12 cellular contexts compared by ENCODE assay signal in the genomic region with DNA sequence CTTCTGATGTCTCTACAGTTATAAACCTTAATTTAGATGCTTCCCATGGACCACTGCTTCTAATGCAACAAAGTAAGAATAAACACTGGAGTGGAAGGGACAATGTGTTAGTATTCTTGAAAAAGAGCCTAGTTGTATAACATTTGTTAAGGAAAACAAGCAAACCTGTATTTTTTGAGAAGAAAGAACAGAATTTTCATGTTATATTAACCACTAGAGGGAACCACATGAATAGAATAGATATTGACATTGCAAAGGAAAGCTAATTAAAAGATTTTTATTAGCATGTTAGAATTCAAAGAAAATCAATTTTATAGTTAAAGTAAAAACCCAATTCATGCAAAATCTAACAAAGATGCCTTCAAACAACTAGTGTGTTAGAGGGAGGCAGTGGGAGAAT.
DNase-seq lines count a peak whose midpoint lies in the region; ATAC-seq and TF ChIP-seq lines count a peak whose summit lies in the region.
"Had no signal": no experiment of that assay in that cellular context is flagged by ENCODE, and none has a peak within 500 bp of the region (broad histone marks: within the 10 kb centered on the region; RNA-seq: fewer than 3 reads in every experiment).

No MANE protein-coding gene starts in this region.

- peaks cover 4% of the 10 kb centered on the region for H3F3A ChIP-seq in neural cell (ENCODE audit: insufficient read depth, low read length, poor library complexity, severe bottlenecking)

- H3K9ac ChIP-seq in neural cell (ENCODE audit: low read length): no peak overlapping the region

- H2AFZ ChIP-seq in neural cell (ENCODE audit: low read depth, low read length): no peak overlapping the region

- peaks cover 17 to 31% (median 30%) of the 10 kb centered on the region in 5 experiments for H3K9me3 Mint-ChIP-seq in brain
- peaks cover 8 to 28% (median 11%) of the 10 kb centered on the region in 5 donors for H3K9me3 Mint-ChIP-seq in CD8-positive, alpha-beta memory T cell
- H3K9me3 Mint-ChIP-seq in activated CD8-positive, alpha-beta T cell treated with anti-CD3 and anti-CD28 coated beads for 36 hours: peaks cover 18% of the 10 kb centered on the region

- H4K20me1 ChIP-seq in neural cell (ENCODE audit: insufficient read depth): no peaks in the 10 kb centered on the region

- TF ChIP-seq CTCF in brain (conservative IDR thresholded peaks at IDR 0.05) (peak; percentile 48 to 57), neural cell (IDR thresholded peaks at IDR 0.05; ENCODE audit: poor library complexity, severe bottlenecking) (peak; percentile 59), tibial artery (IDR thresholded peaks at IDR 0.05) (no peak)
- no peak for TF ChIP-seq CTCF in activated CD8-positive, alpha-beta T cell treated with anti-CD3 and anti-CD28 coated beads for 36 hours (IDR thresholded peaks at IDR 0.05)

- no peak overlapping the region for H3K4me2 ChIP-seq in neural cell (ENCODE audit: low read length)

- H3K4me1 ChIP-seq in SJCRH30 (no peaks in the 10 kb centered on the region), tibial artery (no peaks in the 10 kb centered on the region)
- no peaks in the 10 kb centered on the region for H3K4me1 ChIP-seq in CD8-positive, alpha-beta memory T cell (ENCODE audit: insufficient read depth, low read length)

- no peak for TF ChIP-seq EP300 in neural cell (conservative IDR thresholded peaks at IDR 0.05; ENCODE audit: poor library complexity, severe bottlenecking)

- H3K36me3 Mint-ChIP-seq in brain: peaks cover 21% of the 10 kb centered on the region
- H3K36me3 Mint-ChIP-seq in CD8-positive, alpha-beta memory T cell: peaks cover 0 to 5% (median 0%) of the 10 kb centered on the region in 3 donors
- no peaks in the 10 kb centered on the region for H3K36me3 Mint-ChIP-seq in activated CD8-positive, alpha-beta T cell treated with anti-CD3 and anti-CD28 coated beads for 36 hours (ENCODE audit: low read depth)

- CTCF ChIA-PET in CD8-positive, alpha-beta memory T cell (lab: Charles Lee): no interaction called here
- CTCF ChIA-PET in activated CD8-positive, alpha-beta T cell treated with anti-CD3 and anti-CD28 coated beads for 36 hours (lab: Charles Lee): interaction anchor here (0.9 kb wide), 1 partner anchor 309 kb away, joined by 3 read pairs; no protein-coding TSS in a partner anchor

- H3K9me2 ChIP-seq in neural cell (ENCODE audit: insufficient read depth, low read length): no peaks in the 10 kb centered on the region

- DNase-seq in ELR (ENCODE audit: low read depth): peak; percentile 40
- peak; percentile 5 for DNase-seq in LHCN-M2 (ENCODE audit: low read depth)
- DNase-seq in SJCRH30: no peak
- no peak for DNase-seq in CD8-positive, alpha-beta memory T cell
- DNase-seq in tibial artery: no peak
- DNase-seq in activated CD8-positive, alpha-beta T cell treated with anti-CD3 and anti-CD28 coated beads for 36 hours: no peak
- DNase-seq: activated CD4-positive, alpha-beta T cell treated with anti-CD3 and anti-CD28 coated beads for 48 hours; GF-D8; natural killer cell had no signal

- H3K4me3 Mint-ChIP-seq in brain: no peak overlapping the region
- no peak overlapping the region for H3K4me3 Mint-ChIP-seq in CD8-positive, alpha-beta memory T cell
- no peak overlapping the region for H3K4me3 Mint-ChIP-seq in activated CD8-positive, alpha-beta T cell treated with anti-CD3 and anti-CD28 coated beads for 36 hours
- H3K4me3 Mint-ChIP-seq: natural killer cell had no signal

- H3K36me3 ChIP-seq in neural cell (ENCODE audit: insufficient read depth, low read length) (no peaks in the 10 kb centered on the region), SJCRH30 (no peaks in the 10 kb centered on the region), tibial artery (no peaks in the 10 kb centered on the region)
- H3K36me3 ChIP-seq in CD8-positive, alpha-beta memory T cell (ENCODE audit: insufficient read depth, low read length): no peaks in the 10 kb centered on the region

- peaks cover 8% of the 10 kb centered on the region for H3K4me1 Mint-ChIP-seq in brain
- no peaks in the 10 kb centered on the region for H3K4me1 Mint-ChIP-seq in CD8-positive, alpha-beta memory T cell
- no peaks in the 10 kb centered on the region for H3K4me1 Mint-ChIP-seq in activated CD8-positive, alpha-beta T cell treated with anti-CD3 and anti-CD28 coated beads for 36 hours (ENCODE audit: low read depth)
- H3K4me1 Mint-ChIP-seq: natural killer cell had no signal

- H3K4me3 ChIP-seq in neural cell (ENCODE audit: low read length): no peak overlapping the region
- H3K4me3 ChIP-seq in SJCRH30: no peak overlapping the region
- no peak overlapping the region for H3K4me3 ChIP-seq in CD8-positive, alpha-beta memory T cell (ENCODE audit: low read length)
- no peak overlapping the region for H3K4me3 ChIP-seq in tibial artery

- POLR2A ChIA-PET in CD8-positive, alpha-beta memory T cell (lab: Charles Lee): no interaction called here
- POLR2A ChIA-PET in activated CD8-positive, alpha-beta T cell treated with anti-CD3 and anti-CD28 coated beads for 36 hours (lab: Charles Lee): no interaction called here

- H3K9me3 ChIP-seq in neural cell (ENCODE audit: low read length) (no peaks in the 10 kb centered on the region), SJCRH30 (replicated peaks) (no peaks in the 10 kb centered on the region), tibial artery (no peaks in the 10 kb centered on the region)
- no peaks in the 10 kb centered on the region for H3K9me3 ChIP-seq in CD8-positive, alpha-beta memory T cell (ENCODE audit: low read length)

- H3K79me2 ChIP-seq in neural cell (replicated peaks; ENCODE audit: insufficient read depth, low read length): no peaks in the 10 kb centered on the region

- H3K27me3 ChIP-seq in neural cell (ENCODE audit: insufficient read depth, low read depth, low read length): no peaks in the 10 kb centered on the region
- no peaks in the 10 kb centered on the region for H3K27me3 ChIP-seq in SJCRH30
- no peaks in the 10 kb centered on the region for H3K27me3 ChIP-seq in CD8-positive, alpha-beta memory T cell (ENCODE audit: insufficient read depth, low read length, poor library complexity, severe bottlenecking)
- H3K27me3 ChIP-seq in tibial artery: no peaks in the 10 kb centered on the region

- H3K27me3 Mint-ChIP-seq in brain: no peaks in the 10 kb centered on the region
- peaks cover 3 to 12% of the 10 kb centered on the region in 2 donors for H3K27me3 Mint-ChIP-seq in CD8-positive, alpha-beta memory T cell
- H3K27me3 Mint-ChIP-seq in activated CD8-positive, alpha-beta T cell treated with anti-CD3 and anti-CD28 coated beads for 36 hours: no peaks in the 10 kb centered on the region

- ATAC-seq in activated CD8-positive, alpha-beta T cell treated with anti-CD3 and anti-CD28 coated beads for 36 hours: no peak
- ATAC-seq: natural killer cell, Right ventricle myocardium inferior had no signal

- intact Hi-C loops in tibial artery (cut with DNase I; ENCODE audit: low total_unique reads): no loop called here
- intact Hi-C loops in activated CD8-positive, alpha-beta T cell treated with anti-CD3 and anti-CD28 coated beads for 36 hours (cut with micrococcal nuclease): no loop called here

- H3K27ac ChIP-seq in neural cell (ENCODE audit: low read length) (no peak overlapping the region), SJCRH30 (no peak overlapping the region), tibial artery (no peak overlapping the region)
- H3K27ac ChIP-seq in CD8-positive, alpha-beta memory T cell (ENCODE audit: low read depth, low read length): no peak overlapping the region

- H3K27ac Mint-ChIP-seq in brain: peak overlapping the region in 1 of 5 experiments; percentile 50
- H3K27ac Mint-ChIP-seq in CD8-positive, alpha-beta memory T cell: no peak overlapping the region
- H3K27ac Mint-ChIP-seq in activated CD8-positive, alpha-beta T cell treated with anti-CD3 and anti-CD28 coated beads for 36 hours: no peak overlapping the region
- H3K27ac Mint-ChIP-seq: natural killer cell had no signal

- TF ChIP-seq RAD21 in neural cell (conservative IDR thresholded peaks at IDR 0.05): peak; percentile 61

TF ChIP-seq in neural cell, 6 proteins besides CTCF, POLR2A, EP300 and RAD21:
- TF ChIP-seq TAF1 (IDR thresholded peaks at IDR 0.05; ENCODE audit: low read depth) (no peak), SMC3 (conservative IDR thresholded peaks at IDR 0.05; ENCODE audit: poor library complexity) (peak; percentile 66), EZH2 (IDR thresholded peaks at IDR 0.05; ENCODE audit: borderline replicate concordance, insufficient read depth, low read length, poor library complexity, severe bottlenecking) (no peak), MXI1 (conservative IDR thresholded peaks at IDR 0.05; ENCODE audit: poor library complexity, severe bottlenecking) (no peak), POLR2AphosphoS5 (IDR thresholded peaks at IDR 0.05) (no peak)
- TF ChIP-seq, protein P1, sequence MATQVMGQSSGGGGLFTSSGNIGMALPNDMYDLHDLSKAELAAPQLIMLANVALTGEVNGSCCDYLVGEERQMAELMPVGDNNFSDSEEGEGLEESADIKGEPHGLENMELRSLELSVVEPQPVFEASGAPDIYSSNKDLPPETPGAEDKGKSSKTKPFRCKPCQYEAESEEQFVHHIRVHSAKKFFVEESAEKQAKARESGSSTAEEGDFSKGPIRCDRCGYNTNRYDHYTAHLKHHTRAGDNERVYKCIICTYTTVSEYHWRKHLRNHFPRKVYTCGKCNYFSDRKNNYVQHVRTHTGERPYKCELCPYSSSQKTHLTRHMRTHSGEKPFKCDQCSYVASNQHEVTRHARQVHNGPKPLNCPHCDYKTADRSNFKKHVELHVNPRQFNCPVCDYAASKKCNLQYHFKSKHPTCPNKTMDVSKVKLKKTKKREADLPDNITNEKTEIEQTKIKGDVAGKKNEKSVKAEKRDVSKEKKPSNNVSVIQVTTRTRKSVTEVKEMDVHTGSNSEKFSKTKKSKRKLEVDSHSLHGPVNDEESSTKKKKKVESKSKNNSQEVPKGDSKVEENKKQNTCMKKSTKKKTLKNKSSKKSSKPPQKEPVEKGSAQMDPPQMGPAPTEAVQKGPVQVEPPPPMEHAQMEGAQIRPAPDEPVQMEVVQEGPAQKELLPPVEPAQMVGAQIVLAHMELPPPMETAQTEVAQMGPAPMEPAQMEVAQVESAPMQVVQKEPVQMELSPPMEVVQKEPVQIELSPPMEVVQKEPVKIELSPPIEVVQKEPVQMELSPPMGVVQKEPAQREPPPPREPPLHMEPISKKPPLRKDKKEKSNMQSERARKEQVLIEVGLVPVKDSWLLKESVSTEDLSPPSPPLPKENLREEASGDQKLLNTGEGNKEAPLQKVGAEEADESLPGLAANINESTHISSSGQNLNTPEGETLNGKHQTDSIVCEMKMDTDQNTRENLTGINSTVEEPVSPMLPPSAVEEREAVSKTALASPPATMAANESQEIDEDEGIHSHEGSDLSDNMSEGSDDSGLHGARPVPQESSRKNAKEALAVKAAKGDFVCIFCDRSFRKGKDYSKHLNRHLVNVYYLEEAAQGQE (IDR thresholded peaks at IDR 0.05; ENCODE audit: borderline replicate concordance): no peak

Comparison
In these comparisons a context has a peak if more than half of its experiments do, and no peak if none do; other contexts are left out.
1. DNase-seq: peak in ELR (single experiment) and LHCN-M2 (single experiment); none in SJCRH30 (0 of 2), CD8-positive, alpha-beta memory T cell (0 of 5), tibial artery (0 of 2) and activated CD8-positive, alpha-beta T cell treated with anti-CD3 and anti-CD28 coated beads for 36 hours (single experiment).
2. CTCF ChIP-seq: peak in brain (2 of 2) and neural cell (single experiment); none in tibial artery (0 of 2) and activated CD8-positive, alpha-beta T cell treated with anti-CD3 and anti-CD28 coated beads for 36 hours (single experiment).